ENCODE assay signal across 1 cellular context in genomic region chr5:95619518-95620029, GRCh38.
TF ChIP-seq lines count a peak whose summit lies in the region.

No MANE protein-coding gene starts in this region.

TF ChIP-seq in SK-N-SH treated with all-trans-retinoic acid at 6 μM for 48 hours, 23 proteins besides CTCF, POLR2A, EP300 and RAD21 (continued from another document):
- TF ChIP-seq CREB5 (CRISPR knock-in tag; IDR thresholded peaks at IDR 0.05; ENCODE audit: low read depth), result no peak
